17 cellular contexts compared by ENCODE assay signal in genomic region chr12:124432376-124432775, GRCh38.
DNase-seq lines count a peak whose midpoint lies in the region; ATAC-seq and TF ChIP-seq lines count a peak whose summit lies in the region.
"Had no signal": no experiment of that assay in that cellular context is flagged by ENCODE, and none has a peak within 500 bp of the region (broad histone marks: within the 10 kb centered on the region; RNA-seq: fewer than 3 reads in every experiment).

No MANE protein-coding gene starts in this region.

- intact Hi-C loops in CD8-positive, alpha-beta T cell (cut with DNase I, micrococcal nuclease) = no loop called here
- intact Hi-C loops in breast epithelium (cut with DNase I; ENCODE audit: low total_unique reads) = no loop called here
- intact Hi-C loops in gastrocnemius medialis (cut with DNase I; ENCODE audit: low total_unique reads) = loop anchor here (2.0 kb wide), 2 partner anchors 22 to 46 kb away; no protein-coding TSS in a partner anchor

- H3K4me3 ChIP-seq in CD8-positive, alpha-beta T cell (ENCODE audit: low read depth, low read length) = no peak overlapping the region
- H3K4me3 ChIP-seq in breast epithelium (no peak overlapping the region), gastrocnemius medialis (no peak overlapping the region)

- no peaks in the 10 kb centered on the region for H3K27me3 ChIP-seq in CD8-positive, alpha-beta T cell (ENCODE audit: insufficient read depth, low read length)
- H3K27me3 ChIP-seq in breast epithelium = no peaks in the 10 kb centered on the region
- H3K27me3 ChIP-seq in gastrocnemius medialis = no peaks in the 10 kb centered on the region

- no peaks in the 10 kb centered on the region for H3K9me3 ChIP-seq in CD8-positive, alpha-beta T cell (ENCODE audit: low read length)
- H3K9me3 ChIP-seq in breast epithelium = no peaks in the 10 kb centered on the region
- no peaks in the 10 kb centered on the region for H3K9me3 ChIP-seq in gastrocnemius medialis

- no peak for DNase-seq in CD8-positive, alpha-beta T cell
- no peak for DNase-seq in breast epithelium (ENCODE audit: low spot score in 2 of 2)
- DNase-seq in immature natural killer cell = no peak
- DNase-seq in gastrocnemius medialis = no peak
- DNase-seq in NCI-H1417 treated with DMSO at 0.1 percent for 48 hours (lab: John Stamatoyannopoulos, UW) = no peak
- DNase-seq: activated CD4-positive, alpha-beta T cell treated with anti-CD3 and anti-CD28 coated beads for 48 hours; cerebellar nuclear complex; DMS53; H9; kidney glomerular epithelial cell; NCI-H1048; stimulated activated CD4-positive, alpha-beta T cell treated with anti-CD3 and anti-CD28 coated beads, Interleukin-4, amount 100 ng/mL, for 4 hours; trophoblast cell had no signal

- peak overlapping the region; percentile 27 for H3K27ac Mint-ChIP-seq in CD8-positive, alpha-beta T cell
- H3K27ac Mint-ChIP-seq in immature natural killer cell = peak overlapping the region in 3 of 6 donors; percentile 11 to 74 (median 57)
- H3K27ac Mint-ChIP-seq: activated naive CD4-positive, alpha-beta T cell treated with anti-CD3 and anti-CD28 coated beads, Interleukin-2, amount 50 U/mL, for 24 hours had no signal

- no peaks in the 10 kb centered on the region for H3K4me1 ChIP-seq in CD8-positive, alpha-beta T cell (ENCODE audit: insufficient read depth, low read length)
- H3K4me1 ChIP-seq in breast epithelium (peaks cover 5 to 9% of the 10 kb centered on the region in 2 donors), gastrocnemius medialis (peaks cover 28 to 29% of the 10 kb centered on the region in 2 donors)

- CTCF ChIA-PET in CD8-positive, alpha-beta T cell (lab: Charles Lee) = no interaction called here

- peaks cover 5% of the 10 kb centered on the region for H3K4me1 Mint-ChIP-seq in CD8-positive, alpha-beta T cell (ENCODE audit: low read depth)
- H3K4me1 Mint-ChIP-seq in immature natural killer cell = peaks cover 39 to 55% of the 10 kb centered on the region in 2 donors
- H3K4me1 Mint-ChIP-seq: activated naive CD4-positive, alpha-beta T cell treated with anti-CD3 and anti-CD28 coated beads, Interleukin-2, amount 50 U/mL, for 24 hours had no signal

- ATAC-seq in CD8-positive, alpha-beta T cell = no peak
- ATAC-seq in gastrocnemius medialis (no peak), GM19351 (IDR thresholded peaks at IDR 0.05; ENCODE audit: unreplicated experiment) (no peak), HG02798 (IDR thresholded peaks at IDR 0.05; ENCODE audit: poor library complexity, unreplicated experiment) (no peak), GM18868 (IDR thresholded peaks at IDR 0.05; ENCODE audit: unreplicated experiment) (no peak)

- H3K36me3 Mint-ChIP-seq in CD8-positive, alpha-beta T cell = peaks cover 59% of the 10 kb centered on the region
- H3K36me3 Mint-ChIP-seq in immature natural killer cell = peaks cover 10 to 35% (median 21%) of the 10 kb centered on the region in 3 donors
- H3K36me3 Mint-ChIP-seq: activated naive CD4-positive, alpha-beta T cell treated with anti-CD3 and anti-CD28 coated beads, Interleukin-2, amount 50 U/mL, for 24 hours had no signal

- POLR2A ChIA-PET in CD8-positive, alpha-beta T cell (lab: Charles Lee) = no interaction called here

- H3K4me3 Mint-ChIP-seq in CD8-positive, alpha-beta T cell = no peak overlapping the region
- H3K4me3 Mint-ChIP-seq in immature natural killer cell = peak overlapping the region in 3 of 5 donors; percentile 23 to 60 (median 53)
- H3K4me3 Mint-ChIP-seq: activated naive CD4-positive, alpha-beta T cell treated with anti-CD3 and anti-CD28 coated beads, Interleukin-2, amount 50 U/mL, for 24 hours; H9 had no signal

- H3K36me3 ChIP-seq in CD8-positive, alpha-beta T cell (ENCODE audit: insufficient read depth, low read length) = peaks cover 17% of the 10 kb centered on the region
- H3K36me3 ChIP-seq in breast epithelium (no peaks in the 10 kb centered on the region), gastrocnemius medialis (peaks cover 0 to 15% of the 10 kb centered on the region in 2 donors)

- no peaks in the 10 kb centered on the region for H3K9me3 Mint-ChIP-seq in CD8-positive, alpha-beta T cell
- no peaks in the 10 kb centered on the region for H3K9me3 Mint-ChIP-seq in immature natural killer cell
- H3K9me3 Mint-ChIP-seq: activated naive CD4-positive, alpha-beta T cell treated with anti-CD3 and anti-CD28 coated beads, Interleukin-2, amount 50 U/mL, for 24 hours; H9 had no signal

- in situ Hi-C loops in gastrocnemius medialis (cut with MboI; ENCODE audit: low sequenced_read_pairs in 4 of 4) = no loop called here

- no peak for TF ChIP-seq POLR2A in breast epithelium (IDR thresholded peaks at IDR 0.05)
- no peak for TF ChIP-seq POLR2A in gastrocnemius medialis (IDR thresholded peaks at IDR 0.05)

- no peak overlapping the region for H3K27ac ChIP-seq in CD8-positive, alpha-beta T cell (ENCODE audit: low read depth, low read length)
- H3K27ac ChIP-seq in breast epithelium (peak overlapping the region; percentile 29 to 80), gastrocnemius medialis (peak overlapping the region; percentile 81 to 87 (median 85))

- no peak for TF ChIP-seq CTCF in CD8-positive, alpha-beta T cell (IDR thresholded peaks at IDR 0.05)
- TF ChIP-seq CTCF in breast epithelium (IDR thresholded peaks at IDR 0.05) (no peak), gastrocnemius medialis (IDR thresholded peaks at IDR 0.05 in 4 of 5, conservative IDR thresholded peaks at IDR 0.05 in 1 of 5) (no peak)

- H3K27me3 Mint-ChIP-seq in CD8-positive, alpha-beta T cell (ENCODE audit: low read depth) = no peaks in the 10 kb centered on the region
- peaks cover 7 to 9% (median 7%) of the 10 kb centered on the region in 3 donors for H3K27me3 Mint-ChIP-seq in immature natural killer cell (ENCODE audit: low read depth in 3 of 3)
- H3K27me3 Mint-ChIP-seq: activated naive CD4-positive, alpha-beta T cell treated with anti-CD3 and anti-CD28 coated beads, Interleukin-2, amount 50 U/mL, for 24 hours had no signal
